1 cellular context compared by ENCODE assay signal in genomic region chr7:107924841-107925490, GRCh38.
TF ChIP-seq lines count a peak whose summit lies in the region.

No MANE protein-coding gene starts in this region.

TF ChIP-seq in GM23338, 12 proteins besides CTCF, POLR2A, EP300 and RAD21 (continued from another document):
- TF ChIP-seq, protein P1, sequence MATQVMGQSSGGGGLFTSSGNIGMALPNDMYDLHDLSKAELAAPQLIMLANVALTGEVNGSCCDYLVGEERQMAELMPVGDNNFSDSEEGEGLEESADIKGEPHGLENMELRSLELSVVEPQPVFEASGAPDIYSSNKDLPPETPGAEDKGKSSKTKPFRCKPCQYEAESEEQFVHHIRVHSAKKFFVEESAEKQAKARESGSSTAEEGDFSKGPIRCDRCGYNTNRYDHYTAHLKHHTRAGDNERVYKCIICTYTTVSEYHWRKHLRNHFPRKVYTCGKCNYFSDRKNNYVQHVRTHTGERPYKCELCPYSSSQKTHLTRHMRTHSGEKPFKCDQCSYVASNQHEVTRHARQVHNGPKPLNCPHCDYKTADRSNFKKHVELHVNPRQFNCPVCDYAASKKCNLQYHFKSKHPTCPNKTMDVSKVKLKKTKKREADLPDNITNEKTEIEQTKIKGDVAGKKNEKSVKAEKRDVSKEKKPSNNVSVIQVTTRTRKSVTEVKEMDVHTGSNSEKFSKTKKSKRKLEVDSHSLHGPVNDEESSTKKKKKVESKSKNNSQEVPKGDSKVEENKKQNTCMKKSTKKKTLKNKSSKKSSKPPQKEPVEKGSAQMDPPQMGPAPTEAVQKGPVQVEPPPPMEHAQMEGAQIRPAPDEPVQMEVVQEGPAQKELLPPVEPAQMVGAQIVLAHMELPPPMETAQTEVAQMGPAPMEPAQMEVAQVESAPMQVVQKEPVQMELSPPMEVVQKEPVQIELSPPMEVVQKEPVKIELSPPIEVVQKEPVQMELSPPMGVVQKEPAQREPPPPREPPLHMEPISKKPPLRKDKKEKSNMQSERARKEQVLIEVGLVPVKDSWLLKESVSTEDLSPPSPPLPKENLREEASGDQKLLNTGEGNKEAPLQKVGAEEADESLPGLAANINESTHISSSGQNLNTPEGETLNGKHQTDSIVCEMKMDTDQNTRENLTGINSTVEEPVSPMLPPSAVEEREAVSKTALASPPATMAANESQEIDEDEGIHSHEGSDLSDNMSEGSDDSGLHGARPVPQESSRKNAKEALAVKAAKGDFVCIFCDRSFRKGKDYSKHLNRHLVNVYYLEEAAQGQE (IDR thresholded peaks at IDR 0.05; ENCODE audit: unreplicated experiment): no peak
